In the genomic region with DNA sequence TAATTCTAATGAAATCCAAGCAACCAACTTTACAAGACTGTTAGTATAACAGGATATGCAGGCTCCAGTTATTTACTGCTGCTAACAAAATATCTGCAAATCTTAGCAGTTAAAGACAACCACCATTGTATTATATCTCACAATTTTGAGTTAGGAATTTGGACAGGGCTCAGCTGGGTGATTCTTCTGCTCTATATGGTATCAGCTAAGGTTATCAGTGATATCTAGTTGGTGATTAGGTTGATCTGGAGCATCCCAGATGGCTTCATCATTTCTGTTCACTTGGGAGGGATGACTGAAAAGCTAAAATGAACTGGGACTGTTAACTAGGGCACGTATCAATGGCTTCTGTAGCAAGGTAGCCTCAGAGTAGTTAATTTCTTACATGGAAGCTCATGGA, we compare ENCODE assay signal across 28 cellular contexts.
"Had no signal": no experiment of that assay in that cellular context is flagged by ENCODE, and none has a peak within 500 bp of the region (broad histone marks: within the 10 kb centered on the region; RNA-seq: fewer than 3 reads in every experiment).

No MANE protein-coding gene starts in this region.

- ATAC-seq: effector memory CD8-positive, alpha-beta T cell; esophagus mucosa; foreskin keratinocyte; gastrocnemius medialis; gastroesophageal sphincter; heart left ventricle; heart right ventricle had no signal

- H3K27ac Mint-ChIP-seq: dendritic cell treated with granulocyte-macrophage colony-stimulating factor and Interleukin-4, amounts not matched to agents 40 ng/mL and 50 ng/mL, for 4 days; effector memory CD8-positive, alpha-beta T cell had no signal

- H3K27ac ChIP-seq: colonic mucosa, coronary artery, dorsolateral prefrontal cortex, epithelial cell of prostate, esophagus muscularis mucosa, esophagus squamous epithelium, foreskin keratinocyte, gastrocnemius medialis, gastroesophageal sphincter, heart left ventricle, heart right ventricle had no signal

- H3K4me3 Mint-ChIP-seq: dendritic cell treated with granulocyte-macrophage colony-stimulating factor and Interleukin-4, amounts not matched to agents 40 ng/mL and 50 ng/mL, for 4 days; effector memory CD8-positive, alpha-beta T cell had no signal

- H3K36me3 ChIP-seq: colonic mucosa, esophagus muscularis mucosa, esophagus squamous epithelium, gastrocnemius medialis, gastroesophageal sphincter, heart left ventricle, heart right ventricle had no signal

- DNase-seq: colonic mucosa; cortex of kidney; dermis blood vessel endothelial cell; dorsolateral prefrontal cortex; effector CD4-positive, alpha-beta T cell; effector CD8-positive, alpha-beta T cell; effector memory CD4-positive, alpha-beta T cell; effector memory CD8-positive, alpha-beta T cell; erythroblast; esophagus squamous epithelium; foreskin fibroblast; foreskin keratinocyte; foreskin melanocyte; gastrocnemius medialis; glutamatergic neuron; head of caudate nucleus; heart left ventricle; heart right ventricle had no signal

- H3K27me3 ChIP-seq: colonic mucosa, dorsolateral prefrontal cortex, esophagus muscularis mucosa, esophagus squamous epithelium, gastrocnemius medialis, gastroesophageal sphincter, heart left ventricle, heart right ventricle had no signal

- H3K27me3 Mint-ChIP-seq: dendritic cell treated with granulocyte-macrophage colony-stimulating factor and Interleukin-4, amounts not matched to agents 40 ng/mL and 50 ng/mL, for 4 days; effector memory CD8-positive, alpha-beta T cell had no signal

- H3K4me1 ChIP-seq: colonic mucosa, esophagus muscularis mucosa, esophagus squamous epithelium, foreskin keratinocyte, gastrocnemius medialis, gastroesophageal sphincter, heart left ventricle, heart right ventricle had no signal

- FAIRE-seq: colon, endometrium, endothelial cell of umbilical vein, frontal cortex had no signal

- H3K9me3 ChIP-seq: colonic mucosa, gastrocnemius medialis had no signal

- H3K4me3 ChIP-seq: colonic mucosa, coronary artery, dorsolateral prefrontal cortex, esophagus muscularis mucosa, esophagus squamous epithelium, gastrocnemius medialis, gastroesophageal sphincter, heart left ventricle, heart right ventricle had no signal
